In the genomic region with DNA sequence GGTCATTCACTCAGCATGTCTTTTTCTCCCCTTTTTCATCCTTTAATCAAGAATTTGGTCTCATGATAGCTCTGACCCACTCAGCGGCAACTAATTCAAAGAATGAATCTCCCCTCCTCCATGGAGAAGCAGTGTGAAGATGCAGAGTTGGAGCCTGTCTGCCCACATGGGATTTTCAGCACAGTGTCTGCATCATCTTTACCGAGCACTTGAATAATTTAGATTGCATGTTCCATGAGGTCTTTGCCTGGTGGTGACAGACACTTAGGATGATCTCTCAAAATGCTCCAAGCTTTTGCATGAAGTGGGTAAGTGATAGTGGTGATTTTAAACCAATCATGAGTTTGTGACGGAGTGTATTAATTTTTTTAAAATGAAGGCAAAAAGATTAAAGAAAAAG, we compare ENCODE assay signal across 14 cellular contexts.
"Had no signal": no experiment of that assay in that cellular context is flagged by ENCODE, and none has a peak within 500 bp of the region (broad histone marks: within the 10 kb centered on the region; RNA-seq: fewer than 3 reads in every experiment).

No MANE protein-coding gene starts in this region.

- H3K27ac ChIP-seq: lower lobe of right lung, neutrophil, parathyroid adenoma, spleen had no signal

- ATAC-seq: activated CD4-positive, CD25-positive, alpha-beta regulatory T cell treated with anti-CD3 and anti-CD28 coated beads, Interleukin-2, amount 50 U/mL, for 24 hours; stimulated activated naive CD8-positive, alpha-beta T cell treated with anti-CD3 and anti-CD28 coated beads, Interleukin-15, amount 100 ng/mL, for 72 hours had no signal

- DNase-seq: activated naive CD4-positive, alpha-beta T cell; activated T-cell treated with anti-CD3 and anti-CD28 coated beads for 4 hours; erythroblast; lower lobe of right lung; naive B cell; spleen; stimulated activated naive CD8-positive, alpha-beta T cell treated with anti-CD3 and anti-CD28 coated beads, Interleukin-15, amount 100 ng/mL, for 72 hours; T-helper 1 cell; T1000 had no signal

- H3K4me1 ChIP-seq: breast epithelium, parathyroid adenoma, spleen had no signal

- H2AFZ ChIP-seq: parathyroid adenoma had no signal

- H3K36me3 ChIP-seq: breast epithelium, lower lobe of right lung, neutrophil, spleen, thoracic aorta had no signal

- H3K4me3 Mint-ChIP-seq: naive B cell; stimulated activated naive CD8-positive, alpha-beta T cell treated with anti-CD3 and anti-CD28 coated beads, Interleukin-15, amount 100 ng/mL, for 72 hours had no signal

- H3K4me1 Mint-ChIP-seq: naive B cell; stimulated activated naive CD8-positive, alpha-beta T cell treated with anti-CD3 and anti-CD28 coated beads, Interleukin-15, amount 100 ng/mL, for 72 hours had no signal

- H3K27me3 Mint-ChIP-seq: stimulated activated naive CD8-positive, alpha-beta T cell treated with anti-CD3 and anti-CD28 coated beads, Interleukin-15, amount 100 ng/mL, for 72 hours had no signal

- H3K79me2 ChIP-seq: parathyroid adenoma had no signal

- H3K27me3 ChIP-seq: breast epithelium, neutrophil, spleen had no signal

- H3K9ac ChIP-seq: parathyroid adenoma had no signal

- H3K4me3 ChIP-seq: breast epithelium, lower lobe of right lung, spleen, thoracic aorta had no signal

- H3K36me3 Mint-ChIP-seq: naive B cell had no signal

- H3K9me3 ChIP-seq: breast epithelium, lower lobe of right lung, neutrophil, thoracic aorta had no signal

- H3K27ac Mint-ChIP-seq: naive B cell; stimulated activated naive CD8-positive, alpha-beta T cell treated with anti-CD3 and anti-CD28 coated beads, Interleukin-15, amount 100 ng/mL, for 72 hours had no signal
